In the genomic region with DNA sequence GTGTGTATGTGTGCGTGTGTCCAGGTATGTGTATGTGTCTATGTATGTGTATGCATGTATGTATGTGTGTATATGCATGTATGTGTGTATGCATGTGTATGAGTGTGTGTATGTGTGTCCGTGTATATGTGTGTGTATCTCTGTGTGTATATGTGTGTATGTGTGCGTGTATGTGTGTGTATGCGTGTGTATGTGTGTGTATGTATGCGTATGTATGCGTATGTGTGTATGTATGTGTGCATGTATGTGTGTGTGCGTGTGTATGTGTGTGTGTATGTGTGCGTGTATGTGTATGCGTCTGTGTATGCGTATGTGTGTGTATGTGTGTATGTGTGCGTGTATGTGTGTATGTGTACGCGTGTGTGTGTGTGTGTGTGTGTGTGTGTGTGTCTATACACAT, we compare ENCODE assay signal across 2 cellular contexts.
TF ChIP-seq lines count a peak whose summit lies in the region.

No MANE protein-coding gene starts in this region.

TF ChIP-seq in HepG2, 621 proteins besides CTCF, POLR2A, EP300 and RAD21 (continues in another document):
- TF ChIP-seq FOXM1 (CRISPR knock-in tag; IDR thresholded peaks at IDR 0.05) = no peak
- no peak for TF ChIP-seq MTA1 (CRISPR knock-in tag; IDR thresholded peaks at IDR 0.05; ENCODE audit: borderline replicate concordance)
- no peak for TF ChIP-seq ZBTB7A (CRISPR knock-in tag; IDR thresholded peaks at IDR 0.05)
- TF ChIP-seq, protein P1, sequence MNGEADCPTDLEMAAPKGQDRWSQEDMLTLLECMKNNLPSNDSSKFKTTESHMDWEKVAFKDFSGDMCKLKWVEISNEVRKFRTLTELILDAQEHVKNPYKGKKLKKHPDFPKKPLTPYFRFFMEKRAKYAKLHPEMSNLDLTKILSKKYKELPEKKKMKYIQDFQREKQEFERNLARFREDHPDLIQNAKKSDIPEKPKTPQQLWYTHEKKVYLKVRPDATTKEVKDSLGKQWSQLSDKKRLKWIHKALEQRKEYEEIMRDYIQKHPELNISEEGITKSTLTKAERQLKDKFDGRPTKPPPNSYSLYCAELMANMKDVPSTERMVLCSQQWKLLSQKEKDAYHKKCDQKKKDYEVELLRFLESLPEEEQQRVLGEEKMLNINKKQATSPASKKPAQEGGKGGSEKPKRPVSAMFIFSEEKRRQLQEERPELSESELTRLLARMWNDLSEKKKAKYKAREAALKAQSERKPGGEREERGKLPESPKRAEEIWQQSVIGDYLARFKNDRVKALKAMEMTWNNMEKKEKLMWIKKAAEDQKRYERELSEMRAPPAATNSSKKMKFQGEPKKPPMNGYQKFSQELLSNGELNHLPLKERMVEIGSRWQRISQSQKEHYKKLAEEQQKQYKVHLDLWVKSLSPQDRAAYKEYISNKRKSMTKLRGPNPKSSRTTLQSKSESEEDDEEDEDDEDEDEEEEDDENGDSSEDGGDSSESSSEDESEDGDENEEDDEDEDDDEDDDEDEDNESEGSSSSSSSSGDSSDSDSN (CRISPR knock-in tag; IDR thresholded peaks at IDR 0.05) = no peak
- no peak for TF ChIP-seq ZNF891 (CRISPR knock-in tag; IDR thresholded peaks at IDR 0.05)
- no peak for TF ChIP-seq HNRNPUL1 (IDR thresholded peaks at IDR 0.05; ENCODE audit: low read depth, low read length)
- TF ChIP-seq ZMYM4 (CRISPR knock-in tag; IDR thresholded peaks at IDR 0.05) = no peak
- 0 out of 2 replicates have a peak, but pooled peaks have one; percentile 17 for TF ChIP-seq PLRG1 (conservative IDR thresholded peaks at IDR 0.05)
- no peak for TF ChIP-seq POGZ (CRISPR knock-in tag; IDR thresholded peaks at IDR 0.05)
- TF ChIP-seq, protein P2, sequence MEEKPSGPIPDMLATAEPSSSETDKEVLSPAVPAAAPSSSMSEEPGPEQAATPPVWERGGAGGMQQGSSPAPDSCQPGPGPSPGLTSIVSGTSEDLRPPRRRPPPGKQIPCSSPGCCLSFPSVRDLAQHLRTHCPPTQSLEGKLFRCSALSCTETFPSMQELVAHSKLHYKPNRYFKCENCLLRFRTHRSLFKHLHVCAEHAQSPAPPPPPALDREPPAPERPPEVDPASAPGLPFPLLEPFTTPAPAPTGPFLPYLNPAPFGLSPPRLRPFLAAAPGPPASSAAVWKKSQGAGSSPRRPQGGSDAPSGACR (CRISPR knock-in tag; IDR thresholded peaks at IDR 0.05) = no peak
- TF ChIP-seq SNAPC2 (CRISPR knock-in tag; IDR thresholded peaks at IDR 0.05) = no peak
- TF ChIP-seq KMT2A (CRISPR knock-in tag; IDR thresholded peaks at IDR 0.05) = no peak
- 0 out of 2 replicates have a peak, but pooled peaks have one; percentile 51 for TF ChIP-seq NBN (conservative IDR thresholded peaks at IDR 0.05)
- TF ChIP-seq, protein P3, sequence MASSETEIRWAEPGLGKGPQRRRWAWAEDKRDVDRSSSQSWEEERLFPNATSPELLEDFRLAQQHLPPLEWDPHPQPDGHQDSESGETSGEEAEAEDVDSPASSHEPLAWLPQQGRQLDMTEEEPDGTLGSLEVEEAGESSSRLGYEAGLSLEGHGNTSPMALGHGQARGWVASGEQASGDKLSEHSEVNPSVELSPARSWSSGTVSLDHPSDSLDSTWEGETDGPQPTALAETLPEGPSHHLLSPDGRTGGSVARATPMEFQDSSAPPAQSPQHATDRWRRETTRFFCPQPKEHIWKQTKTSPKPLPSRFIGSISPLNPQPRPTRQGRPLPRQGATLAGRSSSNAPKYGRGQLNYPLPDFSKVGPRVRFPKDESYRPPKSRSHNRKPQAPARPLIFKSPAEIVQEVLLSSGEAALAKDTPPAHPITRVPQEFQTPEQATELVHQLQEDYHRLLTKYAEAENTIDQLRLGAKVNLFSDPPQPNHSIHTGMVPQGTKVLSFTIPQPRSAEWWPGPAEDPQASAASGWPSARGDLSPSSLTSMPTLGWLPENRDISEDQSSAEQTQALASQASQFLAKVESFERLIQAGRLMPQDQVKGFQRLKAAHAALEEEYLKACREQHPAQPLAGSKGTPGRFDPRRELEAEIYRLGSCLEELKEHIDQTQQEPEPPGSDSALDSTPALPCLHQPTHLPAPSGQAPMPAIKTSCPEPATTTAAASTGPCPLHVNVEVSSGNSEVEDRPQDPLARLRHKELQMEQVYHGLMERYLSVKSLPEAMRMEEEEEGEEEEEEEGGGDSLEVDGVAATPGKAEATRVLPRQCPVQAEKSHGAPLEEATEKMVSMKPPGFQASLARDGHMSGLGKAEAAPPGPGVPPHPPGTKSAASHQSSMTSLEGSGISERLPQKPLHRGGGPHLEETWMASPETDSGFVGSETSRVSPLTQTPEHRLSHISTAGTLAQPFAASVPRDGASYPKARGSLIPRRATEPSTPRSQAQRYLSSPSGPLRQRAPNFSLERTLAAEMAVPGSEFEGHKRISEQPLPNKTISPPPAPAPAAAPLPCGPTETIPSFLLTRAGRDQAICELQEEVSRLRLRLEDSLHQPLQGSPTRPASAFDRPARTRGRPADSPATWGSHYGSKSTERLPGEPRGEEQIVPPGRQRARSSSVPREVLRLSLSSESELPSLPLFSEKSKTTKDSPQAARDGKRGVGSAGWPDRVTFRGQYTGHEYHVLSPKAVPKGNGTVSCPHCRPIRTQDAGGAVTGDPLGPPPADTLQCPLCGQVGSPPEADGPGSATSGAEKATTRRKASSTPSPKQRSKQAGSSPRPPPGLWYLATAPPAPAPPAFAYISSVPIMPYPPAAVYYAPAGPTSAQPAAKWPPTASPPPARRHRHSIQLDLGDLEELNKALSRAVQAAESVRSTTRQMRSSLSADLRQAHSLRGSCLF (CRISPR knock-in tag; IDR thresholded peaks at IDR 0.05; ENCODE audit: borderline replicate concordance) = no peak
- no peak for TF ChIP-seq NFIB (CRISPR knock-in tag; IDR thresholded peaks at IDR 0.05; ENCODE audit: borderline replicate concordance)
- peak; percentile 34; the same call in 1 of the 2 replicates for TF ChIP-seq FOXA1 (IDR thresholded peaks at IDR 0.05)
- TF ChIP-seq FOXA1 (CRISPR knock-in tag; IDR thresholded peaks at IDR 0.05) = no peak
- TF ChIP-seq, protein P4, sequence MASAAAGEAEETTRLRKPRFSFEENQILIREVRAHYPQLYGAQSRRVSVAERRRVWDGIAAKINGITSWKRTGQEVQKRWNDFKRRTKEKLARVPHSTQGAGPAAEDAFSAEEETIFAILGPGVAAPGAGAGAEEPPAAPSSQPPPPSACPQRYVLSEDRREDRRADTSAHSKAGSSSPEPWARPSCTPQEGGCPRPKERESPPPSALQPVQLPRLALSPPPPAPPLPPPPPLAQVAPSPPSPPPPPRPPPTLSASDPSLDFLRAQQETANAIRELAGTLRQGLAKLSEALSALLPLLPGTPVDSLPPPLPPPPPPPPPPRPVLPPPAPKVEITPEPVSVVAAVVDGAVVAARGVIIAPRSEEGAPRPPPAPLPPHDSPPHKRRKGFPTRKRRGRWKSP (CRISPR knock-in tag; IDR thresholded peaks at IDR 0.05) = no peak
- peak; percentile 29; the same call in 1 of the 2 replicates for TF ChIP-seq FOXP1 (IDR thresholded peaks at IDR 0.05)
- no peak for TF ChIP-seq FOXP1 (CRISPR knock-in tag; IDR thresholded peaks at IDR 0.05)

TF ChIP-seq in H1, 55 proteins besides CTCF, POLR2A, EP300 and RAD21:
- TF ChIP-seq CHD1 (IDR thresholded peaks at IDR 0.05; ENCODE audit: low read depth, low read length) (no peak), TBP (IDR thresholded peaks at IDR 0.05; ENCODE audit: low read depth, low read length) (no peak), YY1 (IDR thresholded peaks at IDR 0.05; ENCODE audit: low read depth, low read length) (no peak), GTF2F1 (IDR thresholded peaks at IDR 0.05; ENCODE audit: borderline replicate concordance, low read depth, low read length) (no peak), RNF2 (IDR thresholded peaks at IDR 0.05; ENCODE audit: borderline replicate concordance, low read depth, low read length, missing control alignments, poor library complexity, severe bottlenecking) (no peak), BACH1 (IDR thresholded peaks at IDR 0.05; ENCODE audit: low read length) (no peak), NRF1 (IDR thresholded peaks at IDR 0.05; ENCODE audit: low read depth, low read length) (no peak), TCF12 (IDR thresholded peaks at IDR 0.05; ENCODE audit: low read depth, low read length) (no peak)
- TF ChIP-seq, protein P5, sequence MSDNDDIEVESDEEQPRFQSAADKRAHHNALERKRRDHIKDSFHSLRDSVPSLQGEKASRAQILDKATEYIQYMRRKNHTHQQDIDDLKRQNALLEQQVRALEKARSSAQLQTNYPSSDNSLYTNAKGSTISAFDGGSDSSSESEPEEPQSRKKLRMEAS (IDR thresholded peaks at IDR 0.05) = no peak
- TF ChIP-seq, protein P6, sequence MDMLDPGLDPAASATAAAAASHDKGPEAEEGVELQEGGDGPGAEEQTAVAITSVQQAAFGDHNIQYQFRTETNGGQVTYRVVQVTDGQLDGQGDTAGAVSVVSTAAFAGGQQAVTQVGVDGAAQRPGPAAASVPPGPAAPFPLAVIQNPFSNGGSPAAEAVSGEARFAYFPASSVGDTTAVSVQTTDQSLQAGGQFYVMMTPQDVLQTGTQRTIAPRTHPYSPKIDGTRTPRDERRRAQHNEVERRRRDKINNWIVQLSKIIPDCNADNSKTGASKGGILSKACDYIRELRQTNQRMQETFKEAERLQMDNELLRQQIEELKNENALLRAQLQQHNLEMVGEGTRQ (IDR thresholded peaks at IDR 0.05; ENCODE audit: low read length) = no peak
TF ChIP-seq in H1: peak in this region for 0.
